In genomic region chr19:18364826-18365528, GRCh38 we compare ENCODE assay signal across 1 cellular context.
TF ChIP-seq lines count a peak whose summit lies in the region.

No MANE protein-coding gene starts in this region.

TF ChIP-seq in H1, 55 proteins besides CTCF, POLR2A, EP300 and RAD21:
- TF ChIP-seq, protein P1, sequence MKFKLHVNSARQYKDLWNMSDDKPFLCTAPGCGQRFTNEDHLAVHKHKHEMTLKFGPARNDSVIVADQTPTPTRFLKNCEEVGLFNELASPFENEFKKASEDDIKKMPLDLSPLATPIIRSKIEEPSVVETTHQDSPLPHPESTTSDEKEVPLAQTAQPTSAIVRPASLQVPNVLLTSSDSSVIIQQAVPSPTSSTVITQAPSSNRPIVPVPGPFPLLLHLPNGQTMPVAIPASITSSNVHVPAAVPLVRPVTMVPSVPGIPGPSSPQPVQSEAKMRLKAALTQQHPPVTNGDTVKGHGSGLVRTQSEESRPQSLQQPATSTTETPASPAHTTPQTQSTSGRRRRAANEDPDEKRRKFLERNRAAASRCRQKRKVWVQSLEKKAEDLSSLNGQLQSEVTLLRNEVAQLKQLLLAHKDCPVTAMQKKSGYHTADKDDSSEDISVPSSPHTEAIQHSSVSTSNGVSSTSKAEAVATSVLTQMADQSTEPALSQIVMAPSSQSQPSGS (IDR thresholded peaks at IDR 0.05; ENCODE audit: low read length): peak; percentile 51; the same call in 1 of the 2 replicates
- TF ChIP-seq CEBPB (IDR thresholded peaks at IDR 0.05; ENCODE audit: low read depth, low read length) (peak; percentile 69), SP1 (IDR thresholded peaks at IDR 0.05; ENCODE audit: low read depth, low read length) (0 out of 2 replicates have a peak, but pooled peaks have one; percentile 9), SP4 (IDR thresholded peaks at IDR 0.05; ENCODE audit: low read length) (no peak), PHF8 (conservative IDR thresholded peaks at IDR 0.05; ENCODE audit: low read depth, low read length) (no peak)
